Comparison of ENCODE assay signal across 17 cellular contexts in the genomic region with DNA sequence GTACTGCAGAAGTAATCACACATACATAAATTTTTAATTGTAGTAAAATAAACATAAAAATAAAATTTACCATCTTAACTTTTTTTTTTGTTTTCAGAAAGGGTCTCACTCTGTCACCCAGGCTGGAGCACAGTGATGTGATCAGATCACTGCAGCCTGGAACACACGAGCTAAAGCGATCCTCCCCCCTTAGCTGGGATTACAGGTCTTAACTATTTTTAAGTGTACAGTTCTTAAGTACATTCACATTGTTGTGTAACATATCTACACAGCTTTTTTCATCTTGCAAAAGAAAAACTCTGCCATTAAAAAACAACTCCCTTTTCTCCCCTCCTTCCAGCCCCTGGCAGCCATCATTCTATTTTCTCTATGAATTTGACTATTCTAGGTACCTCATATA.
DNase-seq lines count a peak whose midpoint lies in the region; ATAC-seq and TF ChIP-seq lines count a peak whose summit lies in the region.
"Had no signal": no experiment of that assay in that cellular context is flagged by ENCODE, and none has a peak within 500 bp of the region (broad histone marks: within the 10 kb centered on the region; RNA-seq: fewer than 3 reads in every experiment).

No MANE protein-coding gene starts in this region.

- TF ChIP-seq CTCF in Panc1 (IDR thresholded peaks at IDR 0.05) (no peak), nephron progenitor cell (IDR thresholded peaks at IDR 0.05) (no peak)

- H3K4me1 Mint-ChIP-seq in activated naive CD8-positive, alpha-beta T cell (ENCODE audit: low read depth): peaks cover 41% of the 10 kb centered on the region
- peaks cover 24% of the 10 kb centered on the region for H3K4me1 Mint-ChIP-seq in activated naive CD8-positive, alpha-beta T cell treated with anti-CD3 and anti-CD28 coated beads, Interleukin-2, amount 50 U/mL, for 24 hours
- H3K4me1 Mint-ChIP-seq in nephron progenitor cell: peaks cover 4% of the 10 kb centered on the region

- H3K27me3 Mint-ChIP-seq in activated naive CD8-positive, alpha-beta T cell: no peaks in the 10 kb centered on the region
- H3K27me3 Mint-ChIP-seq in activated naive CD8-positive, alpha-beta T cell treated with anti-CD3 and anti-CD28 coated beads, Interleukin-2, amount 50 U/mL, for 24 hours: no peaks in the 10 kb centered on the region
- H3K27me3 Mint-ChIP-seq in nephron progenitor cell (ENCODE audit: low read depth, poor library complexity): no peaks in the 10 kb centered on the region

- intact Hi-C loops in Panc1 (cut with micrococcal nuclease; ENCODE audit: unreplicated experiment): no loop called here

- POLR2A ChIA-PET in Panc1 (lab: Charles Lee): interaction anchor here (0.6 kb wide), 1 partner anchor 11 kb away, joined by 5 read pairs; no protein-coding TSS in a partner anchor

- H3K9me3 Mint-ChIP-seq in activated naive CD8-positive, alpha-beta T cell (ENCODE audit: low read depth): peaks cover 13% of the 10 kb centered on the region
- peaks cover 29% of the 10 kb centered on the region for H3K9me3 Mint-ChIP-seq in activated naive CD8-positive, alpha-beta T cell treated with anti-CD3 and anti-CD28 coated beads, Interleukin-2, amount 50 U/mL, for 24 hours
- H3K9me3 Mint-ChIP-seq in nephron progenitor cell: peaks cover 40% of the 10 kb centered on the region

- no peaks in the 10 kb centered on the region for H3K36me3 ChIP-seq in Panc1 (ENCODE audit: control insufficient read depth, insufficient read depth, low read length)

- peaks cover 54% of the 10 kb centered on the region for H3K36me3 Mint-ChIP-seq in activated naive CD8-positive, alpha-beta T cell
- H3K36me3 Mint-ChIP-seq in activated naive CD8-positive, alpha-beta T cell treated with anti-CD3 and anti-CD28 coated beads, Interleukin-2, amount 50 U/mL, for 24 hours (ENCODE audit: low read depth): peaks cover 64% of the 10 kb centered on the region
- peaks cover 90% of the 10 kb centered on the region for H3K36me3 Mint-ChIP-seq in nephron progenitor cell (ENCODE audit: low read depth)

- no peaks in the 10 kb centered on the region; the same call in 1 of the 2 replicates for H3K9me3 ChIP-seq in Panc1 (ENCODE audit: control insufficient read depth, insufficient read depth, low read depth, low read length)

- DNase-seq in activated naive CD8-positive, alpha-beta T cell treated with anti-CD3 and anti-CD28 coated beads, Interleukin-2, amount 50 U/mL, for 24 hours: no peak
- DNase-seq in Panc1 (ENCODE audit: low read depth, low spot score) (no peak), nephron progenitor cell (no peak), NCI-H1048 (lab: John Stamatoyannopoulos, UW) (no peak)
- DNase-seq in activated naive CD4-positive, alpha-beta T cell treated with anti-CD3 and anti-CD28 coated beads, Interleukin-2, amount 50 U/mL, for 16 hours: no peak
- DNase-seq in activated CD4-positive, CD25-positive, alpha-beta regulatory T cell treated with anti-CD3 and anti-CD28 coated beads, Interleukin-2, amount 50 U/mL, for 72 hours: no peak
- DNase-seq: HCEC 1CT, KG1, NCI-H1694 treated with DMSO at 0.1 percent for 48 hours, NCI-H2227 treated with DMSO at 0.1 percent for 48 hours, NCI-H510A treated with DMSO at 0.1 percent for 48 hours, NCI-H774, SHP77 treated with DMSO at 0.1 percent for 48 hours had no signal

- in situ Hi-C loops in Panc1 (cut with HindIII; ENCODE audit: low pct_unique_long_range_greater_than_20kb, low sequenced_read_pairs): no loop called here

- H3K4me3 Mint-ChIP-seq in activated naive CD8-positive, alpha-beta T cell: no peak overlapping the region
- H3K4me3 Mint-ChIP-seq in activated naive CD8-positive, alpha-beta T cell treated with anti-CD3 and anti-CD28 coated beads, Interleukin-2, amount 50 U/mL, for 24 hours: no peak overlapping the region
- H3K4me3 Mint-ChIP-seq in nephron progenitor cell: no peak overlapping the region
- H3K4me3 Mint-ChIP-seq: GM23338 had no signal

- CTCF ChIA-PET in Panc1 (lab: Charles Lee): interaction anchor here (0.6 kb wide), 1 partner anchor 938 kb away, joined by 3 read pairs; no protein-coding TSS in a partner anchor

- ATAC-seq in activated naive CD8-positive, alpha-beta T cell treated with anti-CD3 and anti-CD28 coated beads, Interleukin-2, amount 50 U/mL, for 24 hours: no peak
- no peak for ATAC-seq in Panc1
- ATAC-seq: GM23338 had no signal

- TSS peak; percentile 32 for BruUV-seq in Panc1 (replicated peaks; lab: Mats Ljungman, UMichigan)

- H3K27ac ChIP-seq in Panc1 (ENCODE audit: low read length) (no peak overlapping the region), angular gyrus (ENCODE audit: low read depth, low read length) (peak overlapping the region; percentile 70)
- H3K27ac ChIP-seq: BLaER1 treated with 17β-estradiol and CSF1 and Interleukin-3, amounts not matched to agents 10 nM and 100 nM had no signal

- H3K4me1 ChIP-seq in Panc1 (ENCODE audit: control insufficient read depth, insufficient read depth, low read length): peaks cover 10% of the 10 kb centered on the region; the same call in 1 of the 2 replicates
- H3K4me1 ChIP-seq: BLaER1 treated with 17β-estradiol and CSF1 and Interleukin-3, amounts not matched to agents 10 nM and 100 nM had no signal

- H3K4me3 ChIP-seq in Panc1 (ENCODE audit: low read depth in 2 of 2, low read length in 2 of 2): no peak overlapping the region
- H3K4me3 ChIP-seq: BLaER1 treated with 17β-estradiol and CSF1 and Interleukin-3, amounts not matched to agents 10 nM and 100 nM; GM23338 had no signal

- H3K27me3 ChIP-seq in Panc1 (ENCODE audit: control insufficient read depth, insufficient read depth, low read length): no peaks in the 10 kb centered on the region
- H3K27me3 ChIP-seq: BLaER1 treated with 17β-estradiol and CSF1 and Interleukin-3, amounts not matched to agents 10 nM and 100 nM had no signal

- H3K27ac Mint-ChIP-seq in activated naive CD8-positive, alpha-beta T cell: peak overlapping the region; percentile 1
- H3K27ac Mint-ChIP-seq in activated naive CD8-positive, alpha-beta T cell treated with anti-CD3 and anti-CD28 coated beads, Interleukin-2, amount 50 U/mL, for 24 hours: no peak overlapping the region
- H3K27ac Mint-ChIP-seq in nephron progenitor cell: peak overlapping the region; percentile 22
- H3K27ac Mint-ChIP-seq: GM23338 had no signal
